Comparison of ENCODE assay signal across 19 cellular contexts in genomic region chr1:107444302-107444701, GRCh38.
DNase-seq lines count a peak whose midpoint lies in the region; ATAC-seq lines count a peak whose summit lies in the region.
"Had no signal": no experiment of that assay in that cellular context is flagged by ENCODE, and none has a peak within 500 bp of the region (broad histone marks: within the 10 kb centered on the region; RNA-seq: fewer than 3 reads in every experiment).

No MANE protein-coding gene starts in this region.

- H4K91ac ChIP-seq in trophoblast cell (ENCODE audit: low read depth, low read length): no peak overlapping the region

- no peak overlapping the region for H2AFZ ChIP-seq in trophoblast cell (ENCODE audit: insufficient read depth, low read length, poor library complexity)

- H3K4me1 ChIP-seq in adipocyte (ENCODE audit: control insufficient read depth, insufficient read depth, low read length): no peaks in the 10 kb centered on the region
- H3K4me1 ChIP-seq in trophoblast cell (ENCODE audit: control insufficient read depth in 1 of 2, insufficient read depth in 2 of 2, low read length in 2 of 2): no peaks in the 10 kb centered on the region
- H3K4me1 ChIP-seq: A549, Caco-2 had no signal

- H3K4ac ChIP-seq in trophoblast cell (ENCODE audit: low read depth, low read length): no peak overlapping the region

- ATAC-seq in stimulated activated memory B cell treated with anti-CD40 and anti-IgM and Interleukin-4, amounts not matched to agents 10 μg/mL and 1 μg/mL and 100 μg/mL, for 72 hours: no peak
- ATAC-seq: A549; CD8-positive, alpha-beta T cell had no signal

- H3K9ac ChIP-seq in adipocyte (ENCODE audit: low read length) (no peak overlapping the region), trophoblast cell (ENCODE audit: low read length) (no peak overlapping the region)
- H3K9ac ChIP-seq: BLaER1 treated with 17β-estradiol and CSF1 and Interleukin-3, amounts not matched to agents 10 nM and 100 nM had no signal

- H3K4me2 ChIP-seq in trophoblast cell (ENCODE audit: low read length): no peak overlapping the region
- H3K4me2 ChIP-seq: A549; BLaER1 treated with 17β-estradiol and CSF1 and Interleukin-3, amounts not matched to agents 10 nM and 100 nM had no signal

- no peaks in the 10 kb centered on the region for H3K9me3 Mint-ChIP-seq in stimulated activated memory B cell treated with anti-CD40 and anti-IgM and Interleukin-4, amounts not matched to agents 10 μg/mL and 1 μg/mL and 100 μg/mL, for 72 hours
- no peaks in the 10 kb centered on the region for H3K9me3 Mint-ChIP-seq in activated T-cell treated with anti-CD3 and anti-CD28 coated beads, Interleukin-2, amount 50 U/mL, for 24 hours
- H3K9me3 Mint-ChIP-seq: CD4-positive, alpha-beta T cell; CD8-positive, alpha-beta T cell had no signal

- H3K4me3 Mint-ChIP-seq in stimulated activated memory B cell treated with anti-CD40 and anti-IgM and Interleukin-4, amounts not matched to agents 10 μg/mL and 1 μg/mL and 100 μg/mL, for 72 hours: no peak overlapping the region
- no peak overlapping the region for H3K4me3 Mint-ChIP-seq in activated T-cell treated with anti-CD3 and anti-CD28 coated beads, Interleukin-2, amount 50 U/mL, for 24 hours
- H3K4me3 Mint-ChIP-seq: B cell; CD4-positive, alpha-beta T cell; CD8-positive, alpha-beta T cell had no signal

- H3K36me3 ChIP-seq in adipocyte (ENCODE audit: control insufficient read depth, insufficient read depth, low read length, severe bottlenecking): no peaks in the 10 kb centered on the region
- no peaks in the 10 kb centered on the region for H3K36me3 ChIP-seq in trophoblast cell (ENCODE audit: control insufficient read depth in 1 of 2, insufficient read depth in 2 of 2, low read length in 2 of 2)
- H3K36me3 ChIP-seq: BLaER1 treated with 17β-estradiol and CSF1 and Interleukin-3, amounts not matched to agents 10 nM and 100 nM had no signal

- no peaks in the 10 kb centered on the region for H3K9me3 ChIP-seq in adipocyte (ENCODE audit: control insufficient read depth, low read length)
- no peaks in the 10 kb centered on the region for H3K9me3 ChIP-seq in trophoblast cell (ENCODE audit: insufficient read depth, low read depth, low read length)
- H3K9me3 ChIP-seq: A549; BLaER1 treated with 17β-estradiol and CSF1 and Interleukin-3, amounts not matched to agents 10 nM and 100 nM; Caco-2 had no signal

- WGBS in trophoblast cell (ENCODE audit: extremely low coverage, insufficient coverage, insufficient read length): no CpG with 5 or more reads among the region's 1 CpG

- no peak overlapping the region for H2BK120ac ChIP-seq in trophoblast cell (ENCODE audit: insufficient read depth, low read length, poor library complexity)

- H2AK5ac ChIP-seq in trophoblast cell (ENCODE audit: low read length): no peak overlapping the region

- H3K4me3 ChIP-seq in adipocyte (ENCODE audit: low read length) (no peak overlapping the region), trophoblast cell (ENCODE audit: low read depth, low read length) (no peak overlapping the region)
- H3K4me3 ChIP-seq: A549; BLaER1 treated with 17β-estradiol and CSF1 and Interleukin-3, amounts not matched to agents 10 nM and 100 nM had no signal

- no peaks in the 10 kb centered on the region for H3K79me2 ChIP-seq in trophoblast cell (ENCODE audit: control insufficient read depth, insufficient read depth, low read length, poor library complexity)

- H3K27ac Mint-ChIP-seq in stimulated activated memory B cell treated with anti-CD40 and anti-IgM and Interleukin-4, amounts not matched to agents 10 μg/mL and 1 μg/mL and 100 μg/mL, for 72 hours: peak overlapping the region; percentile 79
- H3K27ac Mint-ChIP-seq in activated T-cell treated with anti-CD3 and anti-CD28 coated beads, Interleukin-2, amount 50 U/mL, for 24 hours: no peak overlapping the region
- H3K27ac Mint-ChIP-seq: CD4-positive, alpha-beta T cell; CD8-positive, alpha-beta T cell had no signal

- no peak overlapping the region for H3K23ac ChIP-seq in trophoblast cell (ENCODE audit: low read length)

- peaks cover 5% of the 10 kb centered on the region for H3K36me3 Mint-ChIP-seq in stimulated activated memory B cell treated with anti-CD40 and anti-IgM and Interleukin-4, amounts not matched to agents 10 μg/mL and 1 μg/mL and 100 μg/mL, for 72 hours
- no peaks in the 10 kb centered on the region for H3K36me3 Mint-ChIP-seq in activated T-cell treated with anti-CD3 and anti-CD28 coated beads, Interleukin-2, amount 50 U/mL, for 24 hours (ENCODE audit: low read depth)
- H3K36me3 Mint-ChIP-seq: CD8-positive, alpha-beta T cell had no signal

- no peak overlapping the region for H3K14ac ChIP-seq in trophoblast cell (ENCODE audit: low read length)

- peak; percentile 5 for DNase-seq in adipocyte (ENCODE audit: low read depth)
- peak; percentile 66 for DNase-seq in islet precursor cell
- peak; percentile 64 to 87 for DNase-seq in trophoblast cell
- DNase-seq in NCI-H226: no peak
- DNase-seq in SHP77 treated with DMSO at 0.1 percent for 48 hours (lab: John Stamatoyannopoulos, UW): no peak
- no peak for DNase-seq in activated T-cell treated with anti-CD3 and anti-CD28 coated beads, Interleukin-2, amount 50 U/mL, for 24 hours
- DNase-seq: AML-193; Caco-2; Calu3; CD4-positive, alpha-beta T cell; CD8-positive, alpha-beta T cell; DMS79 treated with DMSO at 0.1 percent for 48 hours; GF-D8 had no signal

- no peak overlapping the region for H4K8ac ChIP-seq in trophoblast cell (ENCODE audit: low read depth, low read length)

- peaks cover 47% of the 10 kb centered on the region for H3K4me1 Mint-ChIP-seq in stimulated activated memory B cell treated with anti-CD40 and anti-IgM and Interleukin-4, amounts not matched to agents 10 μg/mL and 1 μg/mL and 100 μg/mL, for 72 hours
- H3K4me1 Mint-ChIP-seq in activated T-cell treated with anti-CD3 and anti-CD28 coated beads, Interleukin-2, amount 50 U/mL, for 24 hours (ENCODE audit: low read depth): peaks cover 4% of the 10 kb centered on the region

- H2BK5ac ChIP-seq in trophoblast cell (ENCODE audit: low read depth, low read length, poor library complexity): no peak overlapping the region

- H2BK12ac ChIP-seq in trophoblast cell (ENCODE audit: low read length): no peak overlapping the region

- H4K12ac ChIP-seq in trophoblast cell (ENCODE audit: low read depth, low read length): no peak overlapping the region

- no peak overlapping the region for H3K18ac ChIP-seq in trophoblast cell (ENCODE audit: low read length)

- H3K27me3 ChIP-seq in adipocyte (replicated peaks; ENCODE audit: control insufficient read depth, insufficient read depth, low read length): no peaks in the 10 kb centered on the region
- H3K27me3 ChIP-seq in trophoblast cell (ENCODE audit: insufficient read depth, low read length): no peaks in the 10 kb centered on the region
- H3K27me3 ChIP-seq: BLaER1 treated with 17β-estradiol and CSF1 and Interleukin-3, amounts not matched to agents 10 nM and 100 nM had no signal

- no peak overlapping the region for H3K27ac ChIP-seq in trophoblast cell (ENCODE audit: low read depth, low read length)
- H3K27ac ChIP-seq: 22Rv1; A549; BLaER1 treated with 17β-estradiol and CSF1 and Interleukin-3, amounts not matched to agents 10 nM and 100 nM; C4-2B had no signal

- no peaks in the 10 kb centered on the region for H3K27me3 Mint-ChIP-seq in stimulated activated memory B cell treated with anti-CD40 and anti-IgM and Interleukin-4, amounts not matched to agents 10 μg/mL and 1 μg/mL and 100 μg/mL, for 72 hours
- peaks cover 4% of the 10 kb centered on the region for H3K27me3 Mint-ChIP-seq in activated T-cell treated with anti-CD3 and anti-CD28 coated beads, Interleukin-2, amount 50 U/mL, for 24 hours
- H3K27me3 Mint-ChIP-seq: B cell had no signal

- no peaks in the 10 kb centered on the region for H3K79me1 ChIP-seq in trophoblast cell (ENCODE audit: low read length)

Comparison
In these comparisons a context has a peak if more than half of its experiments do, and no peak if none do; other contexts are left out.
1. DNase-seq: peak in adipocyte (single experiment), islet precursor cell (single experiment) and trophoblast cell (2 of 2); none in NCI-H226 (single experiment), SHP77 treated with DMSO at 0.1 percent for 48 hours (single experiment) and activated T-cell treated with anti-CD3 and anti-CD28 coated beads, Interleukin-2, amount 50 U/mL, for 24 hours (single experiment).